Comparison of ENCODE assay signal across 3 cellular contexts in genomic region chr10:18102404-18102803, GRCh38.
A peak's percentile ranks its signal among the peaks of the same experiment; 100 is the strongest.
TF ChIP-seq lines count a peak whose summit lies in the region.

No MANE protein-coding gene starts in this region.

TF ChIP-seq in A549, 52 proteins besides CTCF, POLR2A, EP300 and RAD21:
- TF ChIP-seq MAFK (IDR thresholded peaks at IDR 0.05; ENCODE audit: partially characterized antibody) (peak; percentile 85), MYC (IDR thresholded peaks at IDR 0.05; ENCODE audit: borderline replicate concordance, low read length) (no peak)
TF ChIP-seq in A549: peak in this region for 1.

TF ChIP-seq in IMR-90, 13 proteins besides CTCF, POLR2A, EP300 and RAD21:
- TF ChIP-seq RCOR1 (IDR thresholded peaks at IDR 0.05; ENCODE audit: insufficient replicate concordance, low read length) (no peak), ELK1 (IDR thresholded peaks at IDR 0.05; ENCODE audit: borderline replicate concordance, low read depth, low read length) (no peak), FOS (IDR thresholded peaks at IDR 0.05; ENCODE audit: low read depth, low read length) (no peak), MXI1 (IDR thresholded peaks at IDR 0.05; ENCODE audit: borderline replicate concordance, low read depth, low read length) (no peak), MAFK (IDR thresholded peaks at IDR 0.05; ENCODE audit: low read depth, low read length) (peak; percentile 88), SMC3 (IDR thresholded peaks at IDR 0.05; ENCODE audit: low read depth, low read length) (no peak)
- TF ChIP-seq, protein P1, sequence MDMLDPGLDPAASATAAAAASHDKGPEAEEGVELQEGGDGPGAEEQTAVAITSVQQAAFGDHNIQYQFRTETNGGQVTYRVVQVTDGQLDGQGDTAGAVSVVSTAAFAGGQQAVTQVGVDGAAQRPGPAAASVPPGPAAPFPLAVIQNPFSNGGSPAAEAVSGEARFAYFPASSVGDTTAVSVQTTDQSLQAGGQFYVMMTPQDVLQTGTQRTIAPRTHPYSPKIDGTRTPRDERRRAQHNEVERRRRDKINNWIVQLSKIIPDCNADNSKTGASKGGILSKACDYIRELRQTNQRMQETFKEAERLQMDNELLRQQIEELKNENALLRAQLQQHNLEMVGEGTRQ (IDR thresholded peaks at IDR 0.05; ENCODE audit: low read depth, low read length): no peak
TF ChIP-seq in IMR-90: peak in this region for 1.

TF ChIP-seq in H1, 55 proteins besides CTCF, POLR2A, EP300 and RAD21:
- TF ChIP-seq CTBP2 (IDR thresholded peaks at IDR 0.05; ENCODE audit: borderline replicate concordance, insufficient read depth, insufficient read length, low read length) (no peak), GTF2F1 (IDR thresholded peaks at IDR 0.05; ENCODE audit: borderline replicate concordance, low read depth, low read length) (no peak), CHD1 (IDR thresholded peaks at IDR 0.05; ENCODE audit: low read depth, low read length) (no peak), SIX5 (IDR thresholded peaks at IDR 0.05; ENCODE audit: low read depth, low read length) (no peak), ZNF274 (IDR thresholded peaks at IDR 0.05; ENCODE audit: borderline replicate concordance, extremely low read depth, low read length) (no peak), CHD2 (IDR thresholded peaks at IDR 0.05; ENCODE audit: low read length) (no peak), BACH1 (IDR thresholded peaks at IDR 0.05; ENCODE audit: low read length) (no peak), CBX8 (IDR thresholded peaks at IDR 0.05; ENCODE audit: borderline replicate concordance, low read depth, low read length) (no peak), HDAC6 (IDR thresholded peaks at IDR 0.05; ENCODE audit: low read depth, low read length) (no peak)
